Comparison of ENCODE assay signal across 8 cellular contexts in genomic region chr10:17643755-17644484, GRCh38.
A peak's percentile ranks its signal among the peaks of the same experiment; 100 is the strongest.
DNase-seq lines count a peak whose midpoint lies in the region; ATAC-seq, FAIRE-seq and TF ChIP-seq lines count a peak whose summit lies in the region.

Gene STAM (plus strand): TSS chr10:17644151. CDS start chr10:17644340, 189 bp downstream.

- H3K4me3 ChIP-seq in MM.1S (ENCODE audit: low read length) = peak within 1 kb of the TSS; percentile 98

- H4K20me1 ChIP-seq in MM.1S (ENCODE audit: insufficient read depth, low read length) = no peaks in the 10 kb centered on the region

- ATAC-seq in stimulated activated naive CD8-positive, alpha-beta T cell treated with anti-CD3 and anti-CD28 coated beads, Interleukin-15, amount 100 ng/mL, for 72 hours = peak; percentile 81

- no peaks in the 10 kb centered on the region for H3K9me3 ChIP-seq in MM.1S (replicated peaks; ENCODE audit: insufficient read depth, low read length)

- no peaks in the 10 kb centered on the region for H3K27me3 Mint-ChIP-seq in nephron progenitor cell (ENCODE audit: low read depth, poor library complexity)
- no peaks in the 10 kb centered on the region for H3K27me3 Mint-ChIP-seq in stimulated activated naive CD8-positive, alpha-beta T cell treated with anti-CD3 and anti-CD28 coated beads, Interleukin-15, amount 100 ng/mL, for 72 hours

- H3K4me3 Mint-ChIP-seq in nephron progenitor cell = peak within 1 kb of the TSS; percentile 100
- peak within 1 kb of the TSS; percentile 93 to 96 for H3K4me3 Mint-ChIP-seq in stimulated activated naive CD8-positive, alpha-beta T cell treated with anti-CD3 and anti-CD28 coated beads, Interleukin-15, amount 100 ng/mL, for 72 hours

- H3F3A ChIP-seq in MM.1S (ENCODE audit: insufficient read depth, low read length) = peaks cover 4% of the 10 kb centered on the region; the same call in 1 of the 2 replicates

- peak; percentile 90 for DNase-seq in HCEC 1CT
- peak; percentile 94 for DNase-seq in MM.1S
- DNase-seq in SHP77 treated with DMSO at 0.1 percent for 48 hours (lab: John Stamatoyannopoulos, UW) = peak; percentile 78
- peak; percentile 96 for DNase-seq in activated effector memory CD4-positive, alpha-beta T cell treated with anti-CD3 and anti-CD28 coated beads, Interleukin-2, amount 50 U/mL, for 16 hours
- peak; percentile 85 for DNase-seq in fibroblast of the conjunctiva (ENCODE audit: low read depth)
- DNase-seq in nephron progenitor cell = peak; percentile 90
- peak; percentile 93 for DNase-seq in stimulated activated naive CD8-positive, alpha-beta T cell treated with anti-CD3 and anti-CD28 coated beads, Interleukin-15, amount 100 ng/mL, for 72 hours

- H3K9me2 ChIP-seq in MM.1S (replicated peaks; ENCODE audit: insufficient read depth, low read length) = no peaks in the 10 kb centered on the region

- peaks cover 63% of the 10 kb centered on the region for H3K79me2 ChIP-seq in MM.1S (ENCODE audit: low read length)

- H3K9ac ChIP-seq in MM.1S (ENCODE audit: low read length) = peak within 1 kb of the TSS; percentile 93

- FAIRE-seq in G401.6 (lab: Jason Lieb, UNC) = peak; percentile 93

- H3K36me3 ChIP-seq in MM.1S (replicated peaks; ENCODE audit: insufficient read depth, low read length) = no peaks in the 10 kb centered on the region

- no peaks in the 10 kb centered on the region for H3K27me3 ChIP-seq in MM.1S (replicated peaks; ENCODE audit: insufficient read depth, low read length)

- H3K4me1 ChIP-seq in MM.1S (ENCODE audit: low read length) = peaks cover 13% of the 10 kb centered on the region

- peaks cover 42% of the 10 kb centered on the region for H3K36me3 Mint-ChIP-seq in nephron progenitor cell (ENCODE audit: low read depth)

- no peak for TF ChIP-seq CTCF in MM.1S (IDR thresholded peaks at IDR 0.05; ENCODE audit: low read length)
- TF ChIP-seq CTCF in nephron progenitor cell (IDR thresholded peaks at IDR 0.05) = no peak

- peak within 1 kb of the TSS; percentile 100 for H3K27ac Mint-ChIP-seq in nephron progenitor cell
- H3K27ac Mint-ChIP-seq in stimulated activated naive CD8-positive, alpha-beta T cell treated with anti-CD3 and anti-CD28 coated beads, Interleukin-15, amount 100 ng/mL, for 72 hours = peak within 1 kb of the TSS; percentile 100

- H3K9me3 Mint-ChIP-seq in nephron progenitor cell = peaks cover 10% of the 10 kb centered on the region
- H3K9me3 Mint-ChIP-seq in stimulated activated naive CD8-positive, alpha-beta T cell treated with anti-CD3 and anti-CD28 coated beads, Interleukin-15, amount 100 ng/mL, for 72 hours = peaks cover 5 to 13% of the 10 kb centered on the region in 2 donors

- H3K4me1 Mint-ChIP-seq in nephron progenitor cell = peaks cover 30% of the 10 kb centered on the region
- peaks cover 32% of the 10 kb centered on the region for H3K4me1 Mint-ChIP-seq in stimulated activated naive CD8-positive, alpha-beta T cell treated with anti-CD3 and anti-CD28 coated beads, Interleukin-15, amount 100 ng/mL, for 72 hours

- H2AFZ ChIP-seq in MM.1S (ENCODE audit: low read length) = peak within 1 kb of the TSS; percentile 89

- H3K27ac ChIP-seq in MM.1S (ENCODE audit: low read length) = peak within 1 kb of the TSS; percentile 85

- peak within 1 kb of the TSS; percentile 73 for H3K4me2 ChIP-seq in MM.1S (ENCODE audit: low read depth, low read length)

Comparison
In these comparisons a context has a peak if more than half of its experiments do, and no peak if none do; other contexts are left out.
1. Peak in every context shown above with its lines: DNase-seq, ATAC-seq, H3K4me3 ChIP-seq and H3K27ac ChIP-seq.